ENCODE assay signal across 8 cellular contexts in genomic region chr2:149313512-149313972, GRCh38. TPM values are rescaled to one million over a fixed set of nuclear protein-coding genes. Genes with fewer than 3 reads are reported as not detected.
DNase-seq lines count a peak whose midpoint lies in the region; ATAC-seq, FAIRE-seq and TF ChIP-seq lines count a peak whose summit lies in the region.

No MANE protein-coding gene starts in this region.

- H3K9me3 ChIP-seq in A549, result no peaks in the 10 kb centered on the region
- H3K9me3 ChIP-seq in esophagus squamous epithelium, result no peaks in the 10 kb centered on the region
- no peaks in the 10 kb centered on the region for H3K9me3 ChIP-seq in neuronal stem cell (replicated peaks in 1 of 2; ENCODE audit: control insufficient read depth in 2 of 2, insufficient read depth in 1 of 2, low read depth in 1 of 2, low read length in 2 of 2)

- H2BK12ac ChIP-seq in neuronal stem cell (ENCODE audit: low read length), result no peak overlapping the region

- TF ChIP-seq POLR2A in A549 (IDR thresholded peaks at IDR 0.05; ENCODE audit: low read length), result no peak
- TF ChIP-seq POLR2A in esophagus squamous epithelium (IDR thresholded peaks at IDR 0.05), result no peak

- H3K27ac ChIP-seq in A549 (no peak overlapping the region), RWPE1 (no peak overlapping the region), esophagus squamous epithelium (no peak overlapping the region), neuronal stem cell (replicated peaks; ENCODE audit: low read length) (no peak overlapping the region)

- CTCF ChIA-PET in A549 (lab: Yijun Ruan, JAX), result interaction anchor here (0.6 to 2.6 kb wide), 2 partner anchors 207 to 297 kb away, joined by 3 to 6 read pairs; no protein-coding TSS in a partner anchor
- CTCF ChIA-PET in RWPE1 (lab: Yijun Ruan, JAX), result interaction anchor here (0.6 to 1.9 kb wide), 11 partner anchors 9 to 1843 kb away, joined by 3 to 8 read pairs (median 4); no protein-coding TSS in a partner anchor

- no peak overlapping the region for H4K8ac ChIP-seq in neuronal stem cell (ENCODE audit: low read depth, low read length)

- H3K4me2 ChIP-seq in A549 (0 out of 3 replicates have a peak overlapping the region, but pooled peaks have one; percentile 37), neuronal stem cell (ENCODE audit: insufficient read depth, low read length, poor library complexity, severe bottlenecking) (no peak overlapping the region)

- no peak overlapping the region for H2BK15ac ChIP-seq in neuronal stem cell (ENCODE audit: low read length)

- H3K4me3 ChIP-seq in A549 (no peak overlapping the region), HFF-Myc (replicated peaks; ENCODE audit: low read depth, low read length) (no peak overlapping the region), esophagus squamous epithelium (peak overlapping the region in 1 of 4 donors; percentile 13), neuronal stem cell (ENCODE audit: low read length in 2 of 2) (no peak overlapping the region)

- no peak overlapping the region for H3K4ac ChIP-seq in neuronal stem cell (ENCODE audit: low read length)

- H3K36me3 ChIP-seq in esophagus squamous epithelium, result no peaks in the 10 kb centered on the region
- H3K36me3 ChIP-seq in neuronal stem cell (replicated peaks in 1 of 2; ENCODE audit: control insufficient read depth in 2 of 2, insufficient read depth in 2 of 2, low read length in 2 of 2), result no peaks in the 10 kb centered on the region

- ATAC-seq in A549, result peak; percentile 68 to 91; a peak in 5 of 6 replicates

- WGBS in A549 (ENCODE audit: missing lambda C conversion rate), result 3% methylated on average over 8 of the region's 8 CpGs
- 2 to 7% methylated on average over 8 of the region's 8 CpGs for WGBS in esophagus squamous epithelium, 2 donors
- no CpG with 5 or more reads among the region's 8 CpGs for WGBS in neuronal stem cell (ENCODE audit: extremely low coverage in 2 of 2, insufficient read length in 2 of 2, insufficient replicate concordance in 1 of 2), 2 donors

- H3K79me1 ChIP-seq in neuronal stem cell (ENCODE audit: low read depth, low read length), result no peaks in the 10 kb centered on the region

- peak in 1 of 2 experiments; percentile 51; a peak in 2 of 5 replicates for TF ChIP-seq RAD21 in A549 (conservative IDR thresholded peaks at IDR 0.05 in 1 of 2, IDR thresholded peaks at IDR 0.05 in 1 of 2)

- H2BK5ac ChIP-seq in neuronal stem cell (ENCODE audit: low read length), result no peak overlapping the region

- no peak overlapping the region for H3K18ac ChIP-seq in neuronal stem cell (ENCODE audit: low read length)

- DNase-seq in A549 (ENCODE audit: low read depth in 1 of 2, low spot score in 1 of 2) (peak; percentile 43 to 45), HFF-Myc (ENCODE audit: extremely low read depth, low read depth) (peak; percentile 19), LoVo (ENCODE audit: low spot score) (peak; percentile 46), RWPE1 (ENCODE audit: low spot score) (peak; percentile 71), esophagus squamous epithelium (lab: John Stamatoyannopoulos, UW) (no peak), neuronal stem cell (ENCODE audit: low spot score) (peak; percentile 33)
- no peak for DNase-seq in stimulated activated CD4-positive, alpha-beta T cell treated with anti-CD3 and anti-CD28 coated beads, Interleukin-1b, Interleukin-23, amount 100 ng/mL, for 48 hours

- no peak overlapping the region for H2BK120ac ChIP-seq in neuronal stem cell (ENCODE audit: low read depth, low read length)

- no peak overlapping the region for H2AK5ac ChIP-seq in neuronal stem cell (ENCODE audit: low read depth, low read length)

- FAIRE-seq in A549 (lab: Jason Lieb, UNC), result no peak

- H4K91ac ChIP-seq in neuronal stem cell (ENCODE audit: low read depth, low read length, poor library complexity), result no peak overlapping the region

- TF ChIP-seq CTCF in A549 (IDR thresholded peaks at IDR 0.05) (peak; percentile 41), GM12874 (IDR thresholded peaks at IDR 0.05; ENCODE audit: insufficient read depth, low read depth, low read length) (peak; percentile 80), HFF-Myc (IDR thresholded peaks at IDR 0.05; ENCODE audit: low read depth, low read length, missing control alignments) (peak; percentile 82), RWPE1 (conservative IDR thresholded peaks at IDR 0.05; ENCODE audit: low read depth) (peak; percentile 61), esophagus squamous epithelium (IDR thresholded peaks at IDR 0.05) (peak; percentile 45 to 77 (median 62))

- peaks cover 0 to 25% (median 0%) of the 10 kb centered on the region in 4 donors for H3K27me3 ChIP-seq in esophagus squamous epithelium
- H3K27me3 ChIP-seq in neuronal stem cell (ENCODE audit: control insufficient read depth in 3 of 3, insufficient read depth in 3 of 3, low read depth in 1 of 3, low read length in 3 of 3), result peaks cover 0 to 15% (median 0%) of the 10 kb centered on the region in 3 experiments

- no peak overlapping the region for H3K14ac ChIP-seq in neuronal stem cell (ENCODE audit: low read length)

- POLR2A ChIA-PET in A549 (lab: Yijun Ruan, JAX), result no interaction called here
- POLR2A ChIA-PET in RWPE1 (lab: Yijun Ruan, JAX; ENCODE audit: low non-redundant PET), result no interaction called here

- H3K4me1 ChIP-seq in A549 (no peaks in the 10 kb centered on the region), esophagus squamous epithelium (peaks cover 0 to 19% (median 4%) of the 10 kb centered on the region in 3 donors), neuronal stem cell (ENCODE audit: control insufficient read depth in 2 of 2, insufficient read depth in 1 of 2, low read depth in 1 of 2, low read length in 2 of 2) (peaks cover 2 to 5% of the 10 kb centered on the region in 2 donors)

- H3K23ac ChIP-seq in neuronal stem cell (ENCODE audit: low read depth, low read length, poor library complexity), result no peak overlapping the region

- intact Hi-C loops in esophagus squamous epithelium (cut with DNase I), result no loop called here

- no peak for TF ChIP-seq EP300 in A549 (IDR thresholded peaks at IDR 0.05)

- H3K9ac ChIP-seq in neuronal stem cell (ENCODE audit: low read depth, low read length, poor library complexity), result no peak overlapping the region

- peak overlapping the region; percentile 41 for H2AFZ ChIP-seq in neuronal stem cell (ENCODE audit: low read length)

TF ChIP-seq in A549, 52 proteins besides CTCF, POLR2A, EP300 and RAD21:
- TF ChIP-seq JUNB (IDR thresholded peaks at IDR 0.05) (no peak), SMC3 (IDR thresholded peaks at IDR 0.05) (0 out of 3 replicates have a peak, but pooled peaks have one; percentile 18)

RNA-seq across cellular contexts. Expression of gene LYPD6, which starts 16.8 kb away (rescaled TPM):
- 0.09 and 0.15 TPM in 2 replicates for polyA plus RNA-seq in A549 (2011; rRNA removed)
- polyA plus RNA-seq in A549 (2012; cell fraction: cytosol; rRNA removed), result 0.03 and 0.05 TPM in 2 replicates
- 0.01 TPM in 2 replicates for polyA plus RNA-seq in A549 (2012; cell fraction: nucleus; rRNA removed)
- polyA plus RNA-seq in A549 (2017; fragmentation: RNase III; extraction: RNeasy Plus Mini Kit Qiagen cat#74134 plus additional on column Dnase treatment), result 0.04 to 0.08 TPM (median 0.07 TPM) in 3 replicates
- 0.21 and 0.54 TPM in 2 replicates for polyA minus RNA-seq in A549 (2011; rRNA and poly(A)+ RNA removed)
- total RNA-seq in esophagus squamous epithelium, result 1 to 10 TPM in 1 of 4 donors, under 1 TPM in 3; 0.57 to 1.2 (median 0.80) TPM
- polyA plus RNA-seq in neuronal stem cell (2013, experiment 1 of 2), result 3.3 TPM
- 2.9 TPM for polyA plus RNA-seq in neuronal stem cell (2013, experiment 2 of 2)

Comparison
In these comparisons a context has a peak if more than half of its experiments do, and no peak if none do; other contexts are left out.
1. DNase-seq: peak in A549 (2 of 2), HFF-Myc (single experiment), LoVo (single experiment), RWPE1 (single experiment) and neuronal stem cell (single experiment); none in esophagus squamous epithelium (single experiment) and stimulated activated CD4-positive, alpha-beta T cell treated with anti-CD3 and anti-CD28 coated beads, Interleukin-1b, Interleukin-23, amount 100 ng/mL, for 48 hours (single experiment).
2. Peak in every context shown above with its lines, with median percentiles within 50 percentile points of each other: CTCF ChIP-seq.